1 cellular context compared by ENCODE assay signal in genomic region chr16:21501869-21502667, GRCh38.
TF ChIP-seq lines count a peak whose summit lies in the region.

No MANE protein-coding gene starts in this region.

TF ChIP-seq in HepG2, 621 proteins besides CTCF, POLR2A, EP300 and RAD21 (continued from another document and continues in another):
- TF ChIP-seq ZNF574 (CRISPR knock-in tag; IDR thresholded peaks at IDR 0.05) (peak; percentile 92), HOMEZ (CRISPR knock-in tag; IDR thresholded peaks at IDR 0.05; ENCODE audit: low read depth) (peak; percentile 87), NR1H2 (CRISPR knock-in tag; IDR thresholded peaks at IDR 0.05; ENCODE audit: borderline replicate concordance, low read depth) (peak; percentile 94), KDM6A (CRISPR knock-in tag; IDR thresholded peaks at IDR 0.05; ENCODE audit: low read depth) (no peak), HBP1 (CRISPR knock-in tag; IDR thresholded peaks at IDR 0.05; ENCODE audit: low read depth) (peak; percentile 85; the same call in 1 of the 2 replicates), SAP130 (CRISPR knock-in tag; IDR thresholded peaks at IDR 0.05; ENCODE audit: low read depth) (peak; percentile 98), GTF2F1 (IDR thresholded peaks at IDR 0.05; ENCODE audit: low read length) (no peak), ZNF546 (CRISPR knock-in tag; conservative IDR thresholded peaks at IDR 0.05) (peak; percentile 92), POLR2AphosphoS5 (IDR thresholded peaks at IDR 0.05; ENCODE audit: low read depth, low read length) (peak; percentile 80), SETDB1 (CRISPR knock-in tag; IDR thresholded peaks at IDR 0.05; ENCODE audit: borderline replicate concordance) (no peak), RORA (CRISPR knock-in tag; IDR thresholded peaks at IDR 0.05) (no peak), RBM39 (IDR thresholded peaks at IDR 0.05; ENCODE audit: low read depth, low read length, poor library complexity, severe bottlenecking) (peak; percentile 99), ZNF567 (CRISPR knock-in tag; IDR thresholded peaks at IDR 0.05; ENCODE audit: borderline replicate concordance) (peak; percentile 80; the same call in 1 of the 2 replicates), ZNF678 (CRISPR knock-in tag; IDR thresholded peaks at IDR 0.05) (0 out of 2 replicates have a peak, but pooled peaks have one; percentile 82), ZNF296 (CRISPR knock-in tag; conservative IDR thresholded peaks at IDR 0.05) (no peak), GRHL1 (CRISPR knock-in tag; conservative IDR thresholded peaks at IDR 0.05) (no peak), RXRA (CRISPR knock-in tag; IDR thresholded peaks at IDR 0.05) (peak; percentile 88), FOXO1 (CRISPR knock-in tag; IDR thresholded peaks at IDR 0.05) (peak; percentile 87), TEAD3 (CRISPR knock-in tag; optimal IDR thresholded peaks at IDR 0.05; ENCODE audit: borderline replicate concordance) (peak; percentile 82), ATAD3A (CRISPR knock-in tag; IDR thresholded peaks at IDR 0.05) (peak; percentile 94; the same call in 1 of the 2 replicates), REST (IDR thresholded peaks at IDR 0.05; ENCODE audit: borderline replicate concordance in 1 of 2, low read depth in 1 of 2, low read length in 2 of 2) (no peak; a peak in 1 of 4 replicates), HHEX (CRISPR knock-in tag; IDR thresholded peaks at IDR 0.05) (no peak), GMEB1 (CRISPR knock-in tag; IDR thresholded peaks at IDR 0.05; ENCODE audit: borderline replicate concordance) (peak; percentile 93), ZNF253 (CRISPR knock-in tag; IDR thresholded peaks at IDR 0.05; ENCODE audit: borderline replicate concordance) (peak; percentile 88), FOXM1 (CRISPR knock-in tag; IDR thresholded peaks at IDR 0.05) (0 out of 2 replicates have a peak, but pooled peaks have one; percentile 64), ZUFSP (CRISPR knock-in tag; IDR thresholded peaks at IDR 0.05; ENCODE audit: borderline replicate concordance) (no peak), ZNF605 (CRISPR knock-in tag; IDR thresholded peaks at IDR 0.05) (peak; percentile 83; the same call in 1 of the 2 replicates), CBFB (CRISPR knock-in tag; IDR thresholded peaks at IDR 0.05) (peak; percentile 93), TBX2 (CRISPR knock-in tag; IDR thresholded peaks at IDR 0.05; ENCODE audit: borderline replicate concordance) (peak; percentile 92), ZNF761 (CRISPR knock-in tag; conservative IDR thresholded peaks at IDR 0.05) (no peak), ZNF446 (CRISPR knock-in tag; IDR thresholded peaks at IDR 0.05) (no peak; the same call in 1 of the 2 replicates), HMGXB4 (CRISPR knock-in tag; IDR thresholded peaks at IDR 0.05; ENCODE audit: borderline replicate concordance in 1 of 2, low read depth in 1 of 2) (peak; percentile 83 to 96), ZNF589 (CRISPR knock-in tag; conservative IDR thresholded peaks at IDR 0.05) (peak; percentile 97; the same call in 1 of the 2 replicates), ZNF230 (CRISPR knock-in tag; IDR thresholded peaks at IDR 0.05) (peak; percentile 78; the same call in 1 of the 2 replicates), ZNF333 (CRISPR knock-in tag; IDR thresholded peaks at IDR 0.05; ENCODE audit: borderline replicate concordance) (peak; percentile 95; the same call in 1 of the 2 replicates), ZNF607 (CRISPR knock-in tag; IDR thresholded peaks at IDR 0.05; ENCODE audit: borderline replicate concordance) (peak; percentile 78), EHMT2 (IDR thresholded peaks at IDR 0.05; ENCODE audit: borderline replicate concordance, low read depth, low read length) (no peak), GPN1 (CRISPR knock-in tag; IDR thresholded peaks at IDR 0.05; ENCODE audit: borderline replicate concordance) (peak; percentile 61; the same call in 1 of the 2 replicates), ZNF382 (CRISPR knock-in tag; IDR thresholded peaks at IDR 0.05; ENCODE audit: borderline replicate concordance) (no peak), ZNF629 (CRISPR knock-in tag; conservative IDR thresholded peaks at IDR 0.05) (peak; percentile 32; the same call in 1 of the 2 replicates), ZNF580 (CRISPR knock-in tag; IDR thresholded peaks at IDR 0.05; ENCODE audit: borderline replicate concordance, low read depth) (peak; percentile 94; the same call in 1 of the 2 replicates), SRY (CRISPR knock-in tag; IDR thresholded peaks at IDR 0.05) (peak; percentile 84), ZNF543 (CRISPR knock-in tag; IDR thresholded peaks at IDR 0.05) (no peak), BATF2 (CRISPR knock-in tag; IDR thresholded peaks at IDR 0.05) (0 out of 2 replicates have a peak, but pooled peaks have one; percentile 71), ASH2L (IDR thresholded peaks at IDR 0.05; ENCODE audit: insufficient read length, low read depth, low read length) (peak; percentile 89), ZNF720 (CRISPR knock-in tag; IDR thresholded peaks at IDR 0.05) (peak; percentile 93; the same call in 1 of the 2 replicates)
